ENCODE assay signal across 9 cellular contexts in genomic region chr10:89217057-89217990, GRCh38. TPM values are rescaled to one million over a fixed set of nuclear protein-coding genes. Genes with fewer than 3 reads are reported as not detected.
DNase-seq lines count a peak whose midpoint lies in the region; ATAC-seq and TF ChIP-seq lines count a peak whose summit lies in the region.
"Had no signal": no experiment of that assay in that cellular context is flagged by ENCODE, and none has a peak within 500 bp of the region (broad histone marks: within the 10 kb centered on the region; RNA-seq: fewer than 3 reads in every experiment).

No MANE protein-coding gene starts in this region.

- TF ChIP-seq CTCF in GM12872 (IDR thresholded peaks at IDR 0.05; ENCODE audit: insufficient read depth, low read depth, low read length) (peak; percentile 60), WTC11 (IDR thresholded peaks at IDR 0.05) (peak; percentile 67), left lung (IDR thresholded peaks at IDR 0.05) (peak; percentile 68 to 86)

- POLR2A ChIA-PET in WTC11 (lab: Charles Lee), result no interaction called here

- peaks cover 0 to 15% of the 10 kb centered on the region in 2 donors for H3K36me3 ChIP-seq in left lung

- no peaks in the 10 kb centered on the region for H3K27me3 Mint-ChIP-seq in WTC11 (ENCODE audit: low read depth)
- H3K27me3 Mint-ChIP-seq in central memory CD8-positive, alpha-beta T cell, result no peaks in the 10 kb centered on the region

- H3K4me1 Mint-ChIP-seq in WTC11, result peaks cover 17% of the 10 kb centered on the region
- peaks cover 11% of the 10 kb centered on the region for H3K4me1 Mint-ChIP-seq in central memory CD8-positive, alpha-beta T cell

- H3K4me1 ChIP-seq in left lung, result peaks cover 5 to 12% of the 10 kb centered on the region in 2 donors

- peak overlapping the region in 1 of 2 donors; percentile 27 for H3K27ac ChIP-seq in left lung

- no peaks in the 10 kb centered on the region for H3K36me3 Mint-ChIP-seq in WTC11
- H3K36me3 Mint-ChIP-seq in central memory CD8-positive, alpha-beta T cell (ENCODE audit: insufficient read depth), result peaks cover 13% of the 10 kb centered on the region

- no peak overlapping the region for H3K4me3 ChIP-seq in left lung

- no peaks in the 10 kb centered on the region for H3K9me3 Mint-ChIP-seq in WTC11
- H3K9me3 Mint-ChIP-seq in central memory CD8-positive, alpha-beta T cell, result no peaks in the 10 kb centered on the region
- H3K9me3 Mint-ChIP-seq: dendritic cell treated with granulocyte-macrophage colony-stimulating factor and Interleukin-4, amounts not matched to agents 40 ng/mL and 50 ng/mL, for 4 days had no signal

- no peak overlapping the region for H3K4me3 Mint-ChIP-seq in WTC11
- H3K4me3 Mint-ChIP-seq in central memory CD8-positive, alpha-beta T cell, result no peak overlapping the region
- H3K4me3 Mint-ChIP-seq: dendritic cell treated with granulocyte-macrophage colony-stimulating factor and Interleukin-4, amounts not matched to agents 40 ng/mL and 50 ng/mL, for 4 days had no signal

- no peak overlapping the region for H3K27ac Mint-ChIP-seq in WTC11
- H3K27ac Mint-ChIP-seq in central memory CD8-positive, alpha-beta T cell (ENCODE audit: low read depth), result no peak overlapping the region

- no peaks in the 10 kb centered on the region for H3K27me3 ChIP-seq in left lung

- intact Hi-C loops in left lung (cut with DNase I), result loop anchor here in 1 of 2 donors (5.0 kb wide), 1 partner anchor 280 kb away; no protein-coding TSS in a partner anchor

- H3K9me3 ChIP-seq in left lung, result no peaks in the 10 kb centered on the region

- DNase-seq in NCI-H146 (lab: John Stamatoyannopoulos, UW), result peak; percentile 51
- DNase-seq in WTC11 (ENCODE audit: low spot score), result peak; percentile 53
- DNase-seq in central memory CD8-positive, alpha-beta T cell (ENCODE audit: low spot score in 2 of 2), result peak; percentile 43 to 56
- no peak for DNase-seq in left lung
- peak; percentile 42 to 51 for DNase-seq in stimulated activated CD4-positive, alpha-beta T cell treated with anti-CD3 and anti-CD28 coated beads, Interleukin-4, amount 100 ng/mL, for 4 hours
- DNase-seq in GOT3 (lab: John Stamatoyannopoulos, UW), result no peak

- ATAC-seq in WTC11, result no peak
- peak; percentile 78 for ATAC-seq in central memory CD8-positive, alpha-beta T cell (replicated peaks; ENCODE audit: extremely low read depth, poor library complexity, severe bottlenecking)
- peak; percentile 67 for ATAC-seq in left lung
- ATAC-seq in GM21737 (IDR thresholded peaks at IDR 0.05; ENCODE audit: unreplicated experiment), result no peak

- CTCF ChIA-PET in WTC11 (lab: Charles Lee), result interaction anchor here (0.6 to 2.5 kb wide), 28 partner anchors 10 to 489 kb away, joined by 3 to 28 read pairs (median 4); partner anchors contain the start of genes CH25H, FAS, IFIT1 and LIPA

TF ChIP-seq in WTC11, 78 proteins besides CTCF, POLR2A, EP300 and RAD21:
- TF ChIP-seq CREM (CRISPR knock-in tag; IDR thresholded peaks at IDR 0.05), result no peak
- no peak for TF ChIP-seq ATF3 (CRISPR knock-in tag; conservative IDR thresholded peaks at IDR 0.05)
- no peak for TF ChIP-seq ELF4 (CRISPR knock-in tag; IDR thresholded peaks at IDR 0.05; ENCODE audit: low read depth)
- TF ChIP-seq ETV6 (CRISPR knock-in tag; IDR thresholded peaks at IDR 0.05), result no peak
- no peak for TF ChIP-seq PRDM15 (CRISPR knock-in tag; IDR thresholded peaks at IDR 0.05)
- TF ChIP-seq IRF2 (CRISPR knock-in tag; IDR thresholded peaks at IDR 0.05; ENCODE audit: borderline replicate concordance, low read depth), result no peak
- no peak for TF ChIP-seq ZNF396 (CRISPR knock-in tag; IDR thresholded peaks at IDR 0.05; ENCODE audit: borderline replicate concordance)
- TF ChIP-seq JUN (CRISPR knock-in tag; IDR thresholded peaks at IDR 0.05), result no peak
- no peak for TF ChIP-seq NR3C1 (CRISPR knock-in tag; conservative IDR thresholded peaks at IDR 0.05; ENCODE audit: low read depth)
- TF ChIP-seq MAX (CRISPR knock-in tag; IDR thresholded peaks at IDR 0.05), result no peak
- TF ChIP-seq ZNF423 (CRISPR knock-in tag; IDR thresholded peaks at IDR 0.05), result no peak
- no peak for TF ChIP-seq SMAD4 (CRISPR knock-in tag; IDR thresholded peaks at IDR 0.05)

RNA-seq across cellular contexts. Expression of gene CH25H, which starts 10.2 kb away (rescaled TPM):
- total RNA-seq in WTC11 (2021) (0.11 to 0.14 TPM in 2 of 3 replicates, not detected in the other), left lung (10 to 100 TPM in 1 of 2 donors, 1 to 10 TPM in 1; 9.8 to 14.7 TPM)

RNA-seq across cellular contexts. Expression of gene LIPA, which starts 34.3 kb away (rescaled TPM):
- 32.9 to 47.3 TPM (median 37.8 TPM) in 3 replicates for total RNA-seq in WTC11 (2021)
- 100 to 1,000 TPM; 117 to 137 TPM for total RNA-seq in left lung

Comparison
In these comparisons a context has a peak if more than half of its experiments do, and no peak if none do; other contexts are left out.
1. DNase-seq: peak in NCI-H146 (single experiment), WTC11 (single experiment), central memory CD8-positive, alpha-beta T cell (2 of 2) and stimulated activated CD4-positive, alpha-beta T cell treated with anti-CD3 and anti-CD28 coated beads, Interleukin-4, amount 100 ng/mL, for 4 hours (2 of 2); none in left lung (0 of 2) and GOT3 (single experiment).
2. ATAC-seq: peak in central memory CD8-positive, alpha-beta T cell (single experiment) and left lung (single experiment); none in WTC11 (single experiment) and GM21737 (single experiment).
3. Peak in every context shown above with its lines, with median percentiles within 50 percentile points of each other: CTCF ChIP-seq.